25 cellular contexts compared by ENCODE assay signal in the genomic region with DNA sequence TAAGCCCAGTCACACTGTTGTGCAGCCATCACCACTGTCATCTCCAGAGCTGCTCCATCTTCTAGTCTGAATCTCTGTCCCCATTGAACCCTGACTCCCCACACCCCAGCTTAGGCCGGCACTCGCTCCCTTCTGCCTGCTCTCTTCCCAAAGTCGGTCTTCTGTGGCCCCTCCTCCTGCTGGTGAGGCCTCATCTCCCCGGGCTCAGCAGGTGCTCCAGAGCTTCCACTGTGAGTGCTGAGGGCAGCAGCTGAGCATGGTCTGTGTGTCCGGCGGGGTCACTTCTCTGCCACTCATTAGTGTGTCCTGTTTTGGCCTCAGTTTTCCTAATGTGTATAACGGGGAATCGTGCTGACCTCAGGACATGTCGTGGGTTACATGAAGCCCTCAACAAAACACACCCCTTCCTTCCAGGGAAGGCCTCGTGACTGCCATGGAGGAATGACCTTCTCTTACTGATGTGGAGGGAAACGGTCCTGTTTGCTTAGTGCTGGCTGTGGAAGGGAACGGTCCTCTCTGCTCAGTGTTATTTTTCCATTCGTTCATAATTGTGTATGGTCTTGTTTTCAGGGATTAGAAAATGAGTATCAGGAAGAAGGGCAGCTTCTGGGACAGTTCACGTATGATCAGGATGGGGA. TPM values are rescaled to one million over a fixed set of nuclear protein-coding genes. Genes with fewer than 3 reads are reported as not detected.
DNase-seq lines count a peak whose midpoint lies in the region; ATAC-seq and TF ChIP-seq lines count a peak whose summit lies in the region.
"Had no signal": no experiment of that assay in that cellular context is flagged by ENCODE, and none has a peak within 500 bp of the region (broad histone marks: within the 10 kb centered on the region; RNA-seq: fewer than 3 reads in every experiment).

No MANE protein-coding gene starts in this region.

- H3K27ac ChIP-seq in mammary epithelial cell (ENCODE audit: insufficient read depth, low read depth, low read length) (no peak overlapping the region), transverse colon (peak overlapping the region in 3 of 4 donors; percentile 76 to 81 (median 80))
- H3K27ac ChIP-seq: foreskin keratinocyte, KMS-11, lower lobe of right lung had no signal

- no peak overlapping the region for H3K4me2 ChIP-seq in mammary epithelial cell (ENCODE audit: insufficient read depth, low read depth, low read length)
- H3K4me2 ChIP-seq: KMS-11 had no signal

- H3K27me3 Mint-ChIP-seq in MCF 10A (ENCODE audit: insufficient read depth, unreplicated experiment): no peaks in the 10 kb centered on the region
- H3K27me3 Mint-ChIP-seq in brain: peaks cover 3% of the 10 kb centered on the region
- H3K27me3 Mint-ChIP-seq: activated CD4-positive, alpha-beta T cell treated with anti-CD3 and anti-CD28 coated beads, Interleukin-2, amount 10 ng/mL, durations not matched to agents 7 days and 5 days; naive B cell had no signal

- TF ChIP-seq POLR2A in transverse colon (IDR thresholded peaks at IDR 0.05) (no peak), GM18505 (IDR thresholded peaks at IDR 0.05; ENCODE audit: borderline replicate concordance, extremely low read depth, insufficient read depth, insufficient read length) (no peak)

- H3K4me1 ChIP-seq in mammary epithelial cell (ENCODE audit: insufficient read depth, low read length): peaks cover 13% of the 10 kb centered on the region
- peaks cover 23 to 47% (median 28%) of the 10 kb centered on the region in 4 donors for H3K4me1 ChIP-seq in transverse colon
- H3K4me1 ChIP-seq: foreskin keratinocyte had no signal

- ATAC-seq in GM21723 (IDR thresholded peaks at IDR 0.05; ENCODE audit: unreplicated experiment) (no peak), GM18505 (IDR thresholded peaks at IDR 0.05; ENCODE audit: unreplicated experiment) (no peak)
- ATAC-seq: CD8-positive, alpha-beta T cell; foreskin keratinocyte; lower lobe of right lung had no signal

- 86% methylated on average over 13 of the region's 14 CpGs for WGBS in mammary epithelial cell (ENCODE audit: low coverage, missing lambda C conversion rate)
- WGBS in transverse colon (ENCODE audit: low coverage in 1 of 2), 2 donors: 82 to 83% methylated on average over 5 to 14 of the region's 14 CpGs

- H2AFZ ChIP-seq in mammary epithelial cell (ENCODE audit: low read depth, low read length): no peak overlapping the region

- H3K9me3 ChIP-seq in mammary epithelial cell (replicated peaks; ENCODE audit: insufficient read depth, low read length): no peaks in the 10 kb centered on the region
- H3K9me3 ChIP-seq in transverse colon: no peaks in the 10 kb centered on the region
- H3K9me3 ChIP-seq: adrenal gland, HAP-1, lower lobe of right lung, prostate gland had no signal

- DNase-seq in MCF 10A (ENCODE audit: unreplicated experiment) (no peak), mammary epithelial cell (no peak), myocyte (ENCODE audit: low read depth) (peak; percentile 66), transverse colon (no peak)
- DNase-seq in effector CD8-positive, alpha-beta T cell (lab: John Stamatoyannopoulos, UW): no peak
- DNase-seq: activated CD4-positive, alpha-beta T cell treated with anti-CD3 and anti-CD28 coated beads, Interleukin-2, amount 10 ng/mL, durations not matched to agents 7 days and 5 days; activated T-cell treated with anti-CD3 and anti-CD28 coated beads, Interleukin-2, amount 50 U/mL, for 1 hour; adrenal gland; CD8-positive, alpha-beta T cell; cerebellar nuclear complex; DMS79; foreskin keratinocyte; lower lobe of right lung; naive B cell; NCI-H1105 treated with DMSO at 0.1 percent for 48 hours; NCI-H2171; NCI-H82; stimulated activated CD4-positive, alpha-beta T cell treated with anti-CD3 and anti-CD28 coated beads, Interleukin-15, amount 100 ng/mL, for 24 hours; stimulated activated naive CD4-positive, alpha-beta T cell had no signal

- H3K79me2 ChIP-seq in mammary epithelial cell (ENCODE audit: insufficient read depth, low read length): peaks cover 14% of the 10 kb centered on the region

- H3K4me1 Mint-ChIP-seq in MCF 10A (ENCODE audit: insufficient read depth, unreplicated experiment) (peaks cover 7% of the 10 kb centered on the region), brain (peaks cover 28% of the 10 kb centered on the region)

- intact Hi-C loops in MCF 10A (cut with micrococcal nuclease): loop anchor here (10.0 kb wide), 1 partner anchor 547 kb away; no protein-coding TSS in a partner anchor
- intact Hi-C loops in mammary epithelial cell (cut with micrococcal nuclease): loop anchor here (2.0 kb wide), 1 partner anchor 39 kb away; the partner anchor contains the start of gene SUN1
- intact Hi-C loops in transverse colon (cut with DNase I; ENCODE audit: low total_unique reads): loop anchor here (5.0 kb wide), 1 partner anchor 85 kb away; no protein-coding TSS in a partner anchor

- dilution Hi-C loops in mammary epithelial cell (cut with HindIII; ENCODE audit: low sequenced_read_pairs): no loop called here

- H3K36me3 Mint-ChIP-seq in MCF 10A (ENCODE audit: insufficient read depth, unreplicated experiment): peaks cover 67% of the 10 kb centered on the region
- peaks cover 59% of the 10 kb centered on the region for H3K36me3 Mint-ChIP-seq in brain

- H3K27me3 ChIP-seq in mammary epithelial cell (ENCODE audit: insufficient read depth, low read length) (no peaks in the 10 kb centered on the region), transverse colon (no peaks in the 10 kb centered on the region)
- H3K27me3 ChIP-seq: adrenal gland, foreskin keratinocyte had no signal

- H3K36me3 ChIP-seq in mammary epithelial cell (ENCODE audit: insufficient read depth, low read length): peaks cover 17% of the 10 kb centered on the region
- peaks cover 0 to 7% (median 2%) of the 10 kb centered on the region in 4 donors for H3K36me3 ChIP-seq in transverse colon
- H3K36me3 ChIP-seq: prostate gland had no signal

- no peak for TF ChIP-seq EP300 in transverse colon (IDR thresholded peaks at IDR 0.05; ENCODE audit: low read depth)

- in situ Hi-C loops in mammary epithelial cell (cut with MboI; ENCODE audit: low sequenced_read_pairs in 2 of 2) (loop anchor here in 1 of 2 donors (5.0 to 10.0 kb wide), 2 partner anchors 80 to 547 kb away; no protein-coding TSS in a partner anchor), transverse colon (cut with MboI; ENCODE audit: low pct_ligation_motif_present in 1 of 4, low pct_unique_long_range_greater_than_20kb in 1 of 4, low sequenced_read_pairs in 3 of 4) (loop anchor here in 1 of 4 donors (10.0 kb wide), 1 partner anchor 87 kb away; no protein-coding TSS in a partner anchor)

- peak overlapping the region; percentile 86 for H3K27ac Mint-ChIP-seq in MCF 10A (ENCODE audit: low read depth, unreplicated experiment)
- peak overlapping the region in 3 of 5 experiments; percentile 28 to 82 (median 30) for H3K27ac Mint-ChIP-seq in brain
- H3K27ac Mint-ChIP-seq: activated CD4-positive, alpha-beta T cell treated with anti-CD3 and anti-CD28 coated beads, Interleukin-2, amount 10 ng/mL, durations not matched to agents 7 days and 5 days; CD8-positive, alpha-beta T cell had no signal

- H3K4me3 Mint-ChIP-seq in MCF 10A (ENCODE audit: unreplicated experiment): no peak overlapping the region
- no peak overlapping the region for H3K4me3 Mint-ChIP-seq in brain
- H3K4me3 Mint-ChIP-seq: activated CD4-positive, alpha-beta T cell treated with anti-CD3 and anti-CD28 coated beads, Interleukin-2, amount 10 ng/mL, durations not matched to agents 7 days and 5 days; CD8-positive, alpha-beta T cell had no signal

- H3K4me3 ChIP-seq in mammary epithelial cell (replicated peaks in 1 of 3; ENCODE audit: insufficient read depth in 1 of 3, low read depth in 2 of 3, low read length in 3 of 3) (no peak overlapping the region), transverse colon (no peak overlapping the region)
- H3K4me3 ChIP-seq: adrenal gland, HAP-1, lower lobe of right lung, prostate gland had no signal

- POLR2A ChIA-PET in MCF 10A (lab: Yijun Ruan, JAX): interaction anchor here (0.6 to 2.5 kb wide), 4 partner anchors 35 to 59 kb away, joined by 3 to 31 read pairs (median 12); partner anchors contain the start of gene SUN1

- no peaks in the 10 kb centered on the region for H4K20me1 ChIP-seq in mammary epithelial cell (ENCODE audit: insufficient read depth, low read length)

- H3K9ac ChIP-seq in mammary epithelial cell (ENCODE audit: insufficient read depth, low read length): no peak overlapping the region
- H3K9ac ChIP-seq: KMS-11 had no signal

- BruUV-seq in MCF 10A (replicated peaks; lab: Mats Ljungman, UMichigan): no TSS peak
- no TSS peak for BruUV-seq in mammary epithelial cell (replicated peaks; lab: Mats Ljungman, UMichigan)

- TF ChIP-seq CTCF in MCF 10A (IDR thresholded peaks at IDR 0.05; ENCODE audit: unreplicated experiment) (no peak), mammary epithelial cell (conservative IDR thresholded peaks at IDR 0.05 in 1 of 2, IDR thresholded peaks at IDR 0.05 in 1 of 2; ENCODE audit: extremely low read depth in 1 of 2, insufficient read depth in 1 of 2, low read depth in 1 of 2, low read length in 2 of 2) (no peak), brain (conservative IDR thresholded peaks at IDR 0.05) (no peak), transverse colon (IDR thresholded peaks at IDR 0.05) (no peak)

- CTCF ChIA-PET in MCF 10A (lab: Yijun Ruan, JAX) (interaction anchor here (0.6 to 4.3 kb wide), 8 partner anchors 9 to 500 kb away, joined by 3 to 96 read pairs (median 8); no protein-coding TSS in a partner anchor), mammary epithelial cell (lab: Charles Lee; ENCODE audit: low non-redundant PET) (no interaction called here)

- no peaks in the 10 kb centered on the region for H3K9me3 Mint-ChIP-seq in MCF 10A (ENCODE audit: unreplicated experiment)
- peaks cover 0 to 2% (median 0%) of the 10 kb centered on the region in 5 experiments for H3K9me3 Mint-ChIP-seq in brain
- H3K9me3 Mint-ChIP-seq: activated CD4-positive, alpha-beta T cell treated with anti-CD3 and anti-CD28 coated beads, Interleukin-2, amount 10 ng/mL, durations not matched to agents 7 days and 5 days; CD8-positive, alpha-beta T cell; naive B cell had no signal

RNA-seq across cellular contexts. Expression of gene GET4, which starts 4.3 kb away (rescaled TPM):
- total RNA-seq in MCF 10A (2022): 32.6 and 43.9 TPM in 2 replicates
- total RNA-seq in mammary epithelial cell: 10 to 100 TPM; 26.0 to 40.8 TPM
- polyA plus RNA-seq in mammary epithelial cell: 28.5 TPM
- 24.8 TPM for polyA minus RNA-seq in mammary epithelial cell
- polyA plus RNA-seq in brain (ENCODE audit: insufficient read depth, low read depth, low replicate concordance): 37.7 TPM
- total RNA-seq in myocyte: 47.6 and 57.2 TPM in 2 replicates
- polyA plus RNA-seq in myocyte (2012): 48.5 TPM
- total RNA-seq in transverse colon: 100 to 1,000 TPM in 2 of 4 donors, 10 to 100 TPM in 2; 49.4 to 116 (median 85.2) TPM

RNA-seq across cellular contexts. Expression of gene SUN1, which starts 39.7 kb away (rescaled TPM):
- total RNA-seq in MCF 10A (2022): 126 and 132 TPM in 2 replicates
- total RNA-seq in mammary epithelial cell: 100 to 1,000 TPM; 135 to 191 TPM
- polyA plus RNA-seq in mammary epithelial cell: 176 TPM
- 160 TPM for polyA minus RNA-seq in mammary epithelial cell
- polyA plus RNA-seq in brain (ENCODE audit: insufficient read depth, low read depth, low replicate concordance): 128 TPM
- total RNA-seq in myocyte: 205 and 236 TPM in 2 replicates
- polyA plus RNA-seq in myocyte (2012): 153 TPM
- total RNA-seq in transverse colon: 100 to 1,000 TPM in 3 of 4 donors, 10 to 100 TPM in 1; 92.7 to 569 (median 162) TPM
